In genomic region chr2:196660264-196660663, GRCh38 we compare ENCODE assay signal across 16 cellular contexts. TPM values are rescaled to one million over a fixed set of nuclear protein-coding genes. Genes with fewer than 3 reads are reported as not detected.
A peak's percentile ranks its signal among the peaks of the same experiment; 100 is the strongest.
DNase-seq lines count a peak whose midpoint lies in the region; ATAC-seq and TF ChIP-seq lines count a peak whose summit lies in the region.
"Had no signal": no experiment of that assay in that cellular context is flagged by ENCODE, and none has a peak within 500 bp of the region (broad histone marks: within the 10 kb centered on the region; RNA-seq: fewer than 3 reads in every experiment).

No MANE protein-coding gene starts in this region.

- ATAC-seq in GM18868 (IDR thresholded peaks at IDR 0.05; ENCODE audit: unreplicated experiment) = no peak
- ATAC-seq in GM21390 (IDR thresholded peaks at IDR 0.05; ENCODE audit: unreplicated experiment) = no peak
- ATAC-seq: activated naive CD8-positive, alpha-beta T cell treated with anti-CD3 and anti-CD28 coated beads, Interleukin-2, amount 50 U/mL, for 24 hours; activated T-cell treated with anti-CD3 and anti-CD28 coated beads, Interleukin-2, amount 50 U/mL, for 72 hours had no signal

- DNase-seq in AG10803 (ENCODE audit: low read depth) (peak; percentile 86), M059J (ENCODE audit: low read depth) (peak; percentile 83), choroid plexus epithelial cell (ENCODE audit: low read depth) (peak; percentile 61), lung microvascular endothelial cell (ENCODE audit: low read depth in 2 of 2) (peak; percentile 62 to 65), COR-L47 (lab: John Stamatoyannopoulos, UW) (no peak), glomerular visceral epithelial cell (ENCODE audit: extremely low spot score) (no peak)
- DNase-seq: activated CD4-positive, alpha-beta memory T cell treated with anti-CD3 and anti-CD28 coated beads, Interleukin-2, amount 10 ng/mL, durations not matched to agents 7 days and 5 days; activated naive CD8-positive, alpha-beta T cell treated with anti-CD3 and anti-CD28 coated beads, Interleukin-2, amount 50 U/mL, for 24 hours; activated T-cell treated with anti-CD3 and anti-CD28 coated beads, Interleukin-2, amount 50 U/mL, for 72 hours; BE2C; hypothalamus; Kasumi-1; NCI-H1930; NCI-H524 treated with DMSO at 0.1 percent for 48 hours had no signal

- no peak for TF ChIP-seq CTCF in AG10803 (conservative IDR thresholded peaks at IDR 0.05; ENCODE audit: low read length)
- no peak for TF ChIP-seq CTCF in choroid plexus epithelial cell (conservative IDR thresholded peaks at IDR 0.05; ENCODE audit: low read depth, low read length)

- H3K4me3 ChIP-seq in AG10803 (ENCODE audit: low read length) (no peak overlapping the region), choroid plexus epithelial cell (ENCODE audit: low read depth, low read length) (no peak overlapping the region)

RNA-seq across cellular contexts. Expression of gene CCDC150, which starts 20.7 kb away (rescaled TPM):
- 3.7 and 3.9 TPM in 2 replicates for total RNA-seq in M059J (2014; rRNA removed; shearing (Covaris generic))
- total RNA-seq in lung microvascular endothelial cell = 3.9 and 6.2 TPM in 2 replicates

Comparison
In these comparisons a context has a peak if more than half of its experiments do, and no peak if none do; other contexts are left out.
1. DNase-seq: peak in AG10803 (single experiment), M059J (single experiment), choroid plexus epithelial cell (single experiment) and lung microvascular endothelial cell (2 of 2); none in COR-L47 (single experiment) and glomerular visceral epithelial cell (single experiment).